1 cellular context compared by ENCODE assay signal in the genomic region with DNA sequence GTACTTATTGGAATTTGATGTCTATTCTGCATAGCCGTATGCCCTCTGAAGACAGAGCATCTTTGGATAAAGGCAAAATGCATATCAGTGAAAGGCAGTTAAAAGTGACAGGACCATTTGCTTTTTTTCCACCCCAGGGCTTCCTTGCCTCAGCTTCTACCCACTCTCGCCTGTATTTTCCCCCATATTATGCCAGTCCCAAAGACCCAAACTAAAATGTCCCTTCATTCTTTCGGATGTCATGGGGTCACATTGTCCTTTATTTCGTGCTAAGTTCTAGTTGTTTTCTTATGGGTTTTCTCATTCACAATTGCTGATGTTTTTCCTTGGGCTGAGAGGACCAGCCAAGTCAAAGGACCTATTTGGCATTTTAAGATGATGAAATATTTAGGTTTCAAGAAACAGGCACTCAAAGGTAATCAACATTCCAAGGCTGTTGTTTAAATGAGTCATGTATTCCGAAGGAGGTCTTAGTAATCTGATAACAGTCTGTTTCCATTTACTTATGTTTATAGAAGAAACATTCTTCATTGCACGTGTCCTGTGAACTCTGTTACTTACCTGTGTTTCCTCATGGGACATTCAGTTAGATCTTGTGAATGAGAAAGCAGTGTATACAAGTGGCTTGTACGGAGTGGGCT.
TF ChIP-seq lines count a peak whose summit lies in the region.

No MANE protein-coding gene starts in this region.

TF ChIP-seq in HEK293, 187 proteins besides CTCF, POLR2A, EP300 and RAD21 (continued from another document):
- TF ChIP-seq ZBTB11 (tag by site-specific recombination; conservative IDR thresholded peaks at IDR 0.05; ENCODE audit: low read depth) (no peak), ZNF670 (tag by site-specific recombination; IDR thresholded peaks at IDR 0.05; ENCODE audit: low read depth) (no peak), GFI1B (tag by site-specific recombination; IDR thresholded peaks at IDR 0.05) (no peak), IKZF3 (tag by site-specific recombination; IDR thresholded peaks at IDR 0.05) (no peak)
TF ChIP-seq in HEK293: peak in this region for 19.
